11 cellular contexts compared by ENCODE assay signal in the genomic region with DNA sequence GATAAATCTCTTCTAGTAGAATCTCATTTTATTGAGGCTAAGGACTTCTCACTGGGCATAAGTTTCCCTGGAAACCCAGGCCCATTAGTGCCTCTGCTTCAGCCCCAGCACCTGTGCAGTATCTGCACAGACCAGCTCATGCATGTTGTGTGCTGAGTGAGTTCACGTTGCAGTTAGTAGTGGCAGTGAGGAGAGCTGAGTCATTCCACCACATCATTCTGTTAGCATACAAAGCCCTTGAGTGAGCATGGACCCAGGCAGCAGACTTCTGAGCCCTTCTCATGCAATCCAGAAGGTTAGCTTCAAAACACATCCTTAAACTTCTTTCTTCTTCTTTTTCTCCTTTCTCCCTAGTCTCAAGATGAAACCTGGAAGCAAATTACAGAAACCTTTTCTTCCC. TPM values are rescaled to one million over a fixed set of nuclear protein-coding genes. Genes with fewer than 3 reads are reported as not detected.
DNase-seq lines count a peak whose midpoint lies in the region; ATAC-seq and TF ChIP-seq lines count a peak whose summit lies in the region.
"Had no signal": no experiment of that assay in that cellular context is flagged by ENCODE, and none has a peak within 500 bp of the region (broad histone marks: within the 10 kb centered on the region; RNA-seq: fewer than 3 reads in every experiment).

No MANE protein-coding gene starts in this region.

- H3K9ac ChIP-seq in fibroblast of lung (ENCODE audit: insufficient read depth, low read length): no peak overlapping the region

- DNase-seq in AG04449 (ENCODE audit: low read depth, low spot score) (peak; percentile 23), Peyer's patch (peak in 1 of 3 donors; percentile 51), fibroblast of lung (ENCODE audit: low read depth in 2 of 2) (peak; percentile 50 to 87), NCI-H1105 (lab: John Stamatoyannopoulos, UW) (no peak), anterior cingulate cortex (lab: John Stamatoyannopoulos, UW) (no peak)
- DNase-seq in activated CD8-positive, alpha-beta memory T cell treated with anti-CD3 and anti-CD28 coated beads for 24 hours: no peak
- DNase-seq: NCI-H510A treated with DMSO at 0.1 percent for 48 hours, psoas muscle had no signal

- no peak overlapping the region for H3K4me3 ChIP-seq in AG04449 (ENCODE audit: low read depth, low read length)
- no peak overlapping the region for H3K4me3 ChIP-seq in Peyer's patch
- no peak overlapping the region for H3K4me3 ChIP-seq in fibroblast of lung (replicated peaks in 1 of 4; ENCODE audit: control extremely low read depth in 1 of 4, insufficient read depth in 1 of 4, low read depth in 3 of 4, low read length in 4 of 4)
- H3K4me3 ChIP-seq: cardiac muscle cell, psoas muscle had no signal

- H4K20me1 ChIP-seq in fibroblast of lung (ENCODE audit: control insufficient read depth, extremely low read depth, insufficient read depth, low read length): no peaks in the 10 kb centered on the region

- H3K9me3 ChIP-seq in Peyer's patch (no peaks in the 10 kb centered on the region), fibroblast of lung (ENCODE audit: control insufficient read depth, insufficient read depth, low read depth, low read length) (no peaks in the 10 kb centered on the region)
- H3K9me3 ChIP-seq: psoas muscle had no signal

- CTCF ChIA-PET in AG04449 (lab: Yijun Ruan, JAX): no interaction called here

- TF ChIP-seq POLR2A in Peyer's patch (IDR thresholded peaks at IDR 0.05): no peak

- H3K79me2 ChIP-seq in fibroblast of lung (ENCODE audit: control insufficient read depth, insufficient read depth, low read length): no peaks in the 10 kb centered on the region

- no peak overlapping the region for H3K4me2 ChIP-seq in fibroblast of lung (ENCODE audit: extremely low read depth, insufficient read depth, low read length)

- H3K36me3 ChIP-seq in Peyer's patch (no peaks in the 10 kb centered on the region), fibroblast of lung (ENCODE audit: control insufficient read depth, insufficient read depth, low read length) (no peaks in the 10 kb centered on the region)
- H3K36me3 ChIP-seq: cardiac muscle cell had no signal

- no peaks in the 10 kb centered on the region for H3K27me3 ChIP-seq in Peyer's patch
- H3K27me3 ChIP-seq in fibroblast of lung (ENCODE audit: control insufficient read depth, insufficient read depth, low read length): no peaks in the 10 kb centered on the region
- H3K27me3 ChIP-seq: cardiac muscle cell had no signal

- H3K4me1 ChIP-seq in Peyer's patch: peaks cover 0 to 42% (median 6%) of the 10 kb centered on the region in 4 donors
- H3K4me1 ChIP-seq in fibroblast of lung (ENCODE audit: control insufficient read depth, extremely low read depth, insufficient read depth, low read length): no peaks in the 10 kb centered on the region

- no peak for TF ChIP-seq CTCF in AG04449 (IDR thresholded peaks at IDR 0.05; ENCODE audit: insufficient read depth, low read length, missing control alignments)
- no peak for TF ChIP-seq CTCF in Peyer's patch (IDR thresholded peaks at IDR 0.05)
- TF ChIP-seq CTCF in fibroblast of lung (conservative IDR thresholded peaks at IDR 0.05 in 1 of 2, IDR thresholded peaks at IDR 0.05 in 1 of 2; ENCODE audit: low read depth in 1 of 2, low read length in 2 of 2): no peak

- peak overlapping the region in 3 of 4 donors; percentile 2 to 85 (median 64) for H3K27ac ChIP-seq in Peyer's patch
- H3K27ac ChIP-seq in fibroblast of lung (ENCODE audit: insufficient read depth, low read length): no peak overlapping the region
- H3K27ac ChIP-seq: cardiac muscle cell, psoas muscle had no signal

- ATAC-seq in GM19351 (IDR thresholded peaks at IDR 0.05; ENCODE audit: unreplicated experiment) (peak; percentile 85), HG02763 (IDR thresholded peaks at IDR 0.05; ENCODE audit: unreplicated experiment) (no peak)

- H2AFZ ChIP-seq in fibroblast of lung (ENCODE audit: low read length): no peak overlapping the region

- POLR2A ChIA-PET in AG04449 (lab: Yijun Ruan, JAX): interaction anchor here (1.1 kb wide), 1 partner anchor 35 kb away, joined by 3 read pairs; no protein-coding TSS in a partner anchor

RNA-seq across cellular contexts. Expression of a gene that starts 45.8 kb away (rescaled TPM):
- total RNA-seq in Peyer's patch: 10 to 100 TPM; 25.7 to 43.0 (median 29.6) TPM
- total RNA-seq in fibroblast of lung: 20.8 and 23.0 TPM in 2 replicates
- polyA plus RNA-seq in fibroblast of lung: 27.9 and 37.2 TPM in 2 replicates
- polyA plus RNA-seq in fibroblast of lung (2012): 38.4 and 50.1 TPM in 2 replicates
- polyA minus RNA-seq in fibroblast of lung (ENCODE audit: low replicate concordance): 4.9 and 6.7 TPM in 2 replicates

Comparison
In these comparisons a context has a peak if more than half of its experiments do, and no peak if none do; other contexts are left out.
1. DNase-seq: peak in AG04449 (single experiment) and fibroblast of lung (2 of 2); none in NCI-H1105 (single experiment), activated CD8-positive, alpha-beta memory T cell treated with anti-CD3 and anti-CD28 coated beads for 24 hours (single experiment) and anterior cingulate cortex (0 of 58).